24 cellular contexts compared by ENCODE assay signal in the genomic region with DNA sequence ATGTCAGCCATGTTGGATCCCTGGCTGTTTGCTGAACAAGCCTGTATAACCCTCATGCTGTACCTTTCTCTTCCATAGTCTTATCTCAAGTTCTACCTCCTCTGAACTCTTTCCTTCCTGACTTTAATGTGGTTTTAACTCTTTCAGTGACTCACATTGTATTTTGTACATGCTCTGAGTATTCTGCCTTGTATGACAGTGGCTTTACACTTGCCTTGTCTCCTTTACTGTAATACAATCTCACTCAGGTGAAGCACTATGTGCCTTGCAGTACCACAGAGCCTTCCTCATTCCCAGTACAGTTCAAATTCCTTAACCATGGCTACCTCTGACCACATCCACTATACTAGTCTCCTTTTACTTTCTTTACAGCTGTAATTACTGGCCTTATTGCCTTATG. TPM values are rescaled to one million over a fixed set of nuclear protein-coding genes. Genes with fewer than 3 reads are reported as not detected.
A peak's percentile ranks its signal among the peaks of the same experiment; 100 is the strongest.
DNase-seq lines count a peak whose midpoint lies in the region; ATAC-seq lines count a peak whose summit lies in the region.
"Had no signal": no experiment of that assay in that cellular context is flagged by ENCODE, and none has a peak within 500 bp of the region (broad histone marks: within the 10 kb centered on the region; RNA-seq: fewer than 3 reads in every experiment).

No MANE protein-coding gene starts in this region.

- H3K27ac Mint-ChIP-seq in activated CD8-positive, alpha-beta memory T cell treated with anti-CD3 and anti-CD28 coated beads, Interleukin-2, amount 10 ng/mL, durations not matched to agents 7 days and 5 days, result peak overlapping the region; percentile 34
- peak overlapping the region; percentile 34 for H3K27ac Mint-ChIP-seq in activated T-helper 2 cell treated with anti-CD3 and anti-CD28 coated beads, Interferon-gamma antibody, Interleukin-2, Interleukin-4, amounts not matched to agents 10 μg/mL and 5 μg/mL and 100 μg/mL, durations not matched to agents 14 hours and 24 hours and 36 hours
- peak overlapping the region in 6 of 10 donors; percentile 10 to 83 (median 25) for H3K27ac Mint-ChIP-seq in naive thymus-derived CD8-positive, alpha-beta T cell
- H3K27ac Mint-ChIP-seq: memory B cell had no signal

- CTCF ChIA-PET in activated CD8-positive, alpha-beta memory T cell treated with anti-CD3 and anti-CD28 coated beads, Interleukin-2, amount 10 ng/mL, durations not matched to agents 7 days and 5 days (lab: Charles Lee), result interaction anchor here (1.0 to 1.3 kb wide), 2 partner anchors 201 to 205 kb away, joined by 3 to 4 read pairs; no protein-coding TSS in a partner anchor

- H3K4me1 Mint-ChIP-seq in activated CD8-positive, alpha-beta memory T cell treated with anti-CD3 and anti-CD28 coated beads, Interleukin-2, amount 10 ng/mL, durations not matched to agents 7 days and 5 days, result peaks cover 34% of the 10 kb centered on the region
- H3K4me1 Mint-ChIP-seq in activated T-helper 2 cell treated with anti-CD3 and anti-CD28 coated beads, Interferon-gamma antibody, Interleukin-2, Interleukin-4, amounts not matched to agents 10 μg/mL and 5 μg/mL and 100 μg/mL, durations not matched to agents 14 hours and 24 hours and 36 hours (ENCODE audit: low read depth), result peaks cover 21% of the 10 kb centered on the region
- peaks cover 20 to 48% (median 35%) of the 10 kb centered on the region in 4 donors for H3K4me1 Mint-ChIP-seq in naive thymus-derived CD8-positive, alpha-beta T cell

- peak; percentile 48 for ATAC-seq in activated CD8-positive, alpha-beta memory T cell treated with anti-CD3 and anti-CD28 coated beads, Interleukin-2, amount 10 ng/mL, durations not matched to agents 7 days and 5 days
- ATAC-seq in naive thymus-derived CD8-positive, alpha-beta T cell, result no peak
- ATAC-seq in GM18511 (IDR thresholded peaks at IDR 0.05; ENCODE audit: unreplicated experiment) (no peak), GM18868 (IDR thresholded peaks at IDR 0.05; ENCODE audit: unreplicated experiment) (no peak)
- ATAC-seq: A549, left cardiac atrium, upper lobe of right lung had no signal

- H3K36me3 Mint-ChIP-seq in activated CD8-positive, alpha-beta memory T cell treated with anti-CD3 and anti-CD28 coated beads, Interleukin-2, amount 10 ng/mL, durations not matched to agents 7 days and 5 days, result peaks cover 56% of the 10 kb centered on the region
- H3K36me3 Mint-ChIP-seq in activated T-helper 2 cell treated with anti-CD3 and anti-CD28 coated beads, Interferon-gamma antibody, Interleukin-2, Interleukin-4, amounts not matched to agents 10 μg/mL and 5 μg/mL and 100 μg/mL, durations not matched to agents 14 hours and 24 hours and 36 hours (ENCODE audit: low read depth), result peaks cover 83% of the 10 kb centered on the region
- peaks cover 21 to 94% (median 35%) of the 10 kb centered on the region in 3 donors for H3K36me3 Mint-ChIP-seq in naive thymus-derived CD8-positive, alpha-beta T cell

- no peaks in the 10 kb centered on the region for H3K27me3 Mint-ChIP-seq in activated CD8-positive, alpha-beta memory T cell treated with anti-CD3 and anti-CD28 coated beads, Interleukin-2, amount 10 ng/mL, durations not matched to agents 7 days and 5 days
- no peaks in the 10 kb centered on the region for H3K27me3 Mint-ChIP-seq in activated T-helper 2 cell treated with anti-CD3 and anti-CD28 coated beads, Interferon-gamma antibody, Interleukin-2, Interleukin-4, amounts not matched to agents 10 μg/mL and 5 μg/mL and 100 μg/mL, durations not matched to agents 14 hours and 24 hours and 36 hours (ENCODE audit: low read depth)
- H3K27me3 Mint-ChIP-seq in naive thymus-derived CD8-positive, alpha-beta T cell, result no peaks in the 10 kb centered on the region
- H3K27me3 Mint-ChIP-seq: memory B cell had no signal

- H3K36me3 ChIP-seq in KOPT-K1 (ENCODE audit: insufficient read depth, low read length), result peaks cover 93% of the 10 kb centered on the region

- H3K9me3 Mint-ChIP-seq in activated CD8-positive, alpha-beta memory T cell treated with anti-CD3 and anti-CD28 coated beads, Interleukin-2, amount 10 ng/mL, durations not matched to agents 7 days and 5 days (ENCODE audit: low read depth), result no peaks in the 10 kb centered on the region
- no peaks in the 10 kb centered on the region for H3K9me3 Mint-ChIP-seq in activated T-helper 2 cell treated with anti-CD3 and anti-CD28 coated beads, Interferon-gamma antibody, Interleukin-2, Interleukin-4, amounts not matched to agents 10 μg/mL and 5 μg/mL and 100 μg/mL, durations not matched to agents 14 hours and 24 hours and 36 hours
- H3K9me3 Mint-ChIP-seq in naive thymus-derived CD8-positive, alpha-beta T cell, result no peaks in the 10 kb centered on the region
- H3K9me3 Mint-ChIP-seq: memory B cell had no signal

- intact Hi-C loops in activated T-helper 2 cell treated with anti-CD3 and anti-CD28 coated beads, Interferon-gamma antibody, Interleukin-2, Interleukin-4, amounts not matched to agents 10 μg/mL and 5 μg/mL and 100 μg/mL, durations not matched to agents 14 hours and 24 hours and 36 hours (cut with micrococcal nuclease), result no loop called here

- H3K4me3 Mint-ChIP-seq in activated CD8-positive, alpha-beta memory T cell treated with anti-CD3 and anti-CD28 coated beads, Interleukin-2, amount 10 ng/mL, durations not matched to agents 7 days and 5 days, result no peak overlapping the region
- no peak overlapping the region for H3K4me3 Mint-ChIP-seq in activated T-helper 2 cell treated with anti-CD3 and anti-CD28 coated beads, Interferon-gamma antibody, Interleukin-2, Interleukin-4, amounts not matched to agents 10 μg/mL and 5 μg/mL and 100 μg/mL, durations not matched to agents 14 hours and 24 hours and 36 hours (ENCODE audit: low read depth)
- H3K4me3 Mint-ChIP-seq in naive thymus-derived CD8-positive, alpha-beta T cell, result peak overlapping the region in 1 of 10 donors; percentile 20
- H3K4me3 Mint-ChIP-seq: memory B cell had no signal

- POLR2A ChIA-PET in naive thymus-derived CD8-positive, alpha-beta T cell (lab: Charles Lee), result no interaction called here

- H3K9me3 ChIP-seq in KOPT-K1 (ENCODE audit: insufficient read depth, low read length, poor library complexity, severe bottlenecking), result no peaks in the 10 kb centered on the region
- H3K9me3 ChIP-seq: A549, BE2C, Caco-2, upper lobe of right lung had no signal

- no peak for DNase-seq in activated CD8-positive, alpha-beta memory T cell treated with anti-CD3 and anti-CD28 coated beads, Interleukin-2, amount 10 ng/mL, durations not matched to agents 7 days and 5 days
- no peak for DNase-seq in activated CD8-positive, alpha-beta memory T cell treated with anti-CD3 and anti-CD28 coated beads, Interleukin-2, amount 50 U/mL, for 48 hours
- no peak for DNase-seq in activated T-helper 2 cell treated with anti-CD3 and anti-CD28 coated beads, Interferon-gamma antibody, Interleukin-2, Interleukin-4, amounts not matched to agents 10 μg/mL and 5 μg/mL and 100 μg/mL, durations not matched to agents 14 hours and 24 hours and 36 hours (ENCODE audit: low spot score)
- DNase-seq in naive thymus-derived CD8-positive, alpha-beta T cell, result no peak
- no peak for DNase-seq in ecto neural progenitor cell (ENCODE audit: low spot score)
- DNase-seq: activated naive CD4-positive, alpha-beta T cell treated with Interleukin-2 at 50 U/mL for 16 hours; BE2C; Caco-2; cerebellar nuclear complex; DMS79 treated with DMSO at 0.1 percent for 48 hours; dorsolateral prefrontal cortex; KBM-7; left cardiac atrium; NCI-H1436; NCI-H2107; NCI-H446; NCI-H82; nucleus accumbens; upper lobe of right lung had no signal

- peak overlapping the region; percentile 46 for H3K27ac ChIP-seq in KOPT-K1 (ENCODE audit: low read depth, low read length, poor library complexity, severe bottlenecking)
- H3K27ac ChIP-seq: A549, dorsolateral prefrontal cortex, upper lobe of right lung had no signal

RNA-seq across cellular contexts. Expression of gene PSMD11, which starts 14.1 kb away (rescaled TPM):
- 100 to 1,000 TPM; 110 to 139 TPM for total RNA-seq in activated CD8-positive, alpha-beta memory T cell treated with anti-CD3 and anti-CD28 coated beads, Interleukin-2, amount 10 ng/mL, durations not matched to agents 7 days and 5 days
- total RNA-seq in activated T-helper 2 cell treated with anti-CD3 and anti-CD28 coated beads, Interferon-gamma antibody, Interleukin-2, Interleukin-4, amounts not matched to agents 10 μg/mL and 5 μg/mL and 100 μg/mL, durations not matched to agents 14 hours and 24 hours and 36 hours, result 200 and 207 TPM in 2 replicates
- total RNA-seq in naive thymus-derived CD8-positive, alpha-beta T cell, result 10 to 100 TPM; 64.9 to 72.2 TPM
- 100 to 1,000 TPM; 102 to 122 (median 112) TPM for polyA plus RNA-seq in naive thymus-derived CD8-positive, alpha-beta T cell

RNA-seq across cellular contexts. Expression of gene CDK5R1, which starts 28.4 kb away (rescaled TPM):
- 1 to 10 TPM; 3.3 to 3.5 TPM for total RNA-seq in activated CD8-positive, alpha-beta memory T cell treated with anti-CD3 and anti-CD28 coated beads, Interleukin-2, amount 10 ng/mL, durations not matched to agents 7 days and 5 days
- total RNA-seq in activated T-helper 2 cell treated with anti-CD3 and anti-CD28 coated beads, Interferon-gamma antibody, Interleukin-2, Interleukin-4, amounts not matched to agents 10 μg/mL and 5 μg/mL and 100 μg/mL, durations not matched to agents 14 hours and 24 hours and 36 hours, result 10.8 and 12.0 TPM in 2 replicates
- 10 to 100 TPM; 17.6 to 17.8 TPM for total RNA-seq in naive thymus-derived CD8-positive, alpha-beta T cell
- polyA plus RNA-seq in naive thymus-derived CD8-positive, alpha-beta T cell, result 10 to 100 TPM in 1 of 3 donors, 1 to 10 TPM in 2; 5.9 to 12.0 (median 9.6) TPM
